Comparison of ENCODE assay signal across 40 cellular contexts in the genomic region with DNA sequence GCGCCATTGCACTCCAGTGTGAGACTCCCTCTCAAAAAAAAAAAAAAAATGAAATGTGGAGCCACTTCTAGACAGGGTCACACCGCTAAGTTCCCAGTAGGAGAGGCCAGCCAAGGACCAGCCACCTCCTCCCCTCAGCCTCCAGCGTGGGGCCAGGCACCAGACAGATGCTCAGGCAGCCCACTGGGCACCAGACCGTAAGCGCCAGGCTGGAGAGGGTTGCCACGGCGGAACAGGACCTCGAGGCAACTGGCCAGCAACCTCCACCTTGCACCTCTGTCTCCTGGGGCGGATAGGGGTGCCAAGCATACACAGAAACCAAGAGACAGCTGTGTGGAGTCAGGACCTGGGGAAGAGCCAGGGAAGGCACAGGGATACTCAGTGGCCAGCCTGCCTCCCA.
"Had no signal": no experiment of that assay in that cellular context is flagged by ENCODE, and none has a peak within 500 bp of the region (broad histone marks: within the 10 kb centered on the region; RNA-seq: fewer than 3 reads in every experiment).

No MANE protein-coding gene starts in this region.

- H3K4me3 ChIP-seq: adrenal gland, ascending aorta, body of pancreas, breast epithelium, cardiac muscle cell had no signal

- H3K27me3 ChIP-seq: adrenal gland, ascending aorta, body of pancreas, brain microvascular endothelial cell, breast epithelium, cardiac muscle cell had no signal

- H3K9me3 ChIP-seq: adrenal gland, ascending aorta, body of pancreas, breast epithelium had no signal

- H3K27me3 Mint-ChIP-seq: activated naive CD4-positive, alpha-beta T cell treated with anti-CD3 and anti-CD28 coated beads, Interleukin-2, amount 50 U/mL, for 24 hours; activated naive CD8-positive, alpha-beta T cell; activated naive CD8-positive, alpha-beta T cell treated with anti-CD3 and anti-CD28 coated beads for 36 hours; activated naive CD8-positive, alpha-beta T cell treated with anti-CD3 and anti-CD28 coated beads, Interleukin-2, amount 10 ng/mL, durations not matched to agents 7 days and 5 days; activated naive CD8-positive, alpha-beta T cell treated with anti-CD3 and anti-CD28 coated beads, Interleukin-2, amount 50 U/mL, for 24 hours; activated T-cell treated with anti-CD3 and anti-CD28 coated beads, Interleukin-2, amount 50 U/mL, for 24 hours; activated T-helper 17 cell treated with anti-CD3 and anti-CD28 coated beads, Interleukin-2, amount 50 U/mL, for 72 hours; central memory CD8-positive, alpha-beta T cell had no signal

- DNase-seq: activated effector memory CD4-positive, alpha-beta T cell treated with anti-CD3 and anti-CD28 coated beads, Interleukin-2, amount 50 U/mL, for 16 hours; activated effector memory CD4-positive, alpha-beta T cell treated with Interleukin-2 at 50 U/mL for 16 hours; activated gamma-delta T cell; activated gamma-delta T cell treated with Interleukin-2 at 50 U/mL for 16 hours; activated naive CD4-positive, alpha-beta T cell; activated naive CD4-positive, alpha-beta T cell treated with anti-CD3 and anti-CD28 coated beads for 36 hours; activated naive CD4-positive, alpha-beta T cell treated with anti-CD3 and anti-CD28 coated beads, Interleukin-2, amount 10 ng/mL, durations not matched to agents 7 days and 5 days; activated naive CD4-positive, alpha-beta T cell treated with anti-CD3 and anti-CD28 coated beads, Interleukin-2, amount 50 U/mL, for 16 hours; activated naive CD4-positive, alpha-beta T cell treated with Interleukin-2 at 50 U/mL for 16 hours; activated naive CD8-positive, alpha-beta T cell treated with anti-CD3 and anti-CD28 coated beads for 36 hours; activated naive CD8-positive, alpha-beta T cell treated with anti-CD3 and anti-CD28 coated beads, Interleukin-2, amount 10 ng/mL, durations not matched to agents 7 days and 5 days; activated naive CD8-positive, alpha-beta T cell treated with anti-CD3 and anti-CD28 coated beads, Interleukin-2, amount 50 U/mL, for 24 hours; activated T-cell treated with anti-CD3 and anti-CD28 coated beads, Interleukin-2, amount 50 U/mL, for 1 hour; activated T-cell treated with anti-CD3 and anti-CD28 coated beads, Interleukin-2, amount 50 U/mL, for 24 hours; activated T-cell treated with anti-CD3 and anti-CD28 coated beads, Interleukin-2, amount 50 U/mL, for 4 hours; activated T-cell treated with anti-CD3 and anti-CD28 coated beads, Interleukin-2, amount 50 U/mL, for 48 hours; activated T-cell treated with anti-CD3 and anti-CD28 coated beads, Interleukin-2, amount 50 U/mL, for 72 hours; adrenal gland; amniotic stem cell; amygdala; anterior cingulate cortex; aorta; body of pancreas; brain microvascular endothelial cell; caudate nucleus; central memory CD4-positive, alpha-beta T cell; cerebellar nuclear complex had no signal

- H3K4me3 Mint-ChIP-seq: activated naive CD4-positive, alpha-beta T cell treated with anti-CD3 and anti-CD28 coated beads for 36 hours; activated naive CD4-positive, alpha-beta T cell treated with anti-CD3 and anti-CD28 coated beads, Interleukin-2, amount 10 ng/mL, durations not matched to agents 7 days and 5 days; activated naive CD4-positive, alpha-beta T cell treated with anti-CD3 and anti-CD28 coated beads, Interleukin-2, amount 50 U/mL, for 24 hours; activated naive CD8-positive, alpha-beta T cell; activated naive CD8-positive, alpha-beta T cell treated with anti-CD3 and anti-CD28 coated beads for 36 hours; activated naive CD8-positive, alpha-beta T cell treated with anti-CD3 and anti-CD28 coated beads, Interleukin-2, amount 10 ng/mL, durations not matched to agents 7 days and 5 days; activated naive CD8-positive, alpha-beta T cell treated with anti-CD3 and anti-CD28 coated beads, Interleukin-2, amount 50 U/mL, for 24 hours; activated T-cell treated with anti-CD3 and anti-CD28 coated beads, Interleukin-2, amount 50 U/mL, for 24 hours; activated T-cell treated with anti-CD3 and anti-CD28 coated beads, Interleukin-2, amount 50 U/mL, for 4 hours; activated T-cell treated with anti-CD3 and anti-CD28 coated beads, Interleukin-2, amount 50 U/mL, for 72 hours; activated T-helper 1 cell treated with anti-CD3 and anti-CD28 coated beads, Interleukin-12 subunit alpha, Interleukin-12 subunit beta, Interleukin-2, Interleukin-4 antibody, amounts not matched to agents 30 ng/mL and 10 ng/mL and 1 ng/mL, durations not matched to agents 14 hours and 24 hours and 36 hours; activated T-helper 17 cell treated with anti-CD3 and anti-CD28 coated beads, Interleukin-2, amount 50 U/mL, for 72 hours; central memory CD8-positive, alpha-beta T cell had no signal

- FAIRE-seq: astrocyte, bronchial epithelial cell had no signal

- H3K36me3 Mint-ChIP-seq: activated naive CD4-positive, alpha-beta T cell treated with anti-CD3 and anti-CD28 coated beads, Interleukin-2, amount 10 ng/mL, durations not matched to agents 7 days and 5 days; activated naive CD4-positive, alpha-beta T cell treated with anti-CD3 and anti-CD28 coated beads, Interleukin-2, amount 50 U/mL, for 24 hours; activated naive CD4-positive, alpha-beta T cell treated with anti-CD3 and anti-CD28 coated beads, Interleukin-2, amount 50 U/mL, for 72 hours; activated naive CD8-positive, alpha-beta T cell; activated naive CD8-positive, alpha-beta T cell treated with anti-CD3 and anti-CD28 coated beads for 36 hours; activated naive CD8-positive, alpha-beta T cell treated with anti-CD3 and anti-CD28 coated beads, Interleukin-2, amount 10 ng/mL, durations not matched to agents 7 days and 5 days; brain had no signal

- H3K27ac ChIP-seq: adrenal gland, ascending aorta, body of pancreas, brain microvascular endothelial cell, breast epithelium, cardiac muscle cell had no signal

- ATAC-seq: activated naive CD4-positive, alpha-beta T cell treated with anti-CD3 and anti-CD28 coated beads, Interleukin-2, amount 50 U/mL, for 72 hours; activated naive CD8-positive, alpha-beta T cell treated with anti-CD3 and anti-CD28 coated beads, Interleukin-2, amount 50 U/mL, for 24 hours; activated T-cell treated with anti-CD3 and anti-CD28 coated beads, Interleukin-2, amount 50 U/mL, for 4 hours; activated T-cell treated with anti-CD3 and anti-CD28 coated beads, Interleukin-2, amount 50 U/mL, for 72 hours; activated T-helper 17 cell treated with anti-CD3 and anti-CD28 coated beads, Interleukin-2, amount 50 U/mL, for 72 hours; body of pancreas had no signal

- H3K27ac Mint-ChIP-seq: activated naive CD4-positive, alpha-beta T cell treated with anti-CD3 and anti-CD28 coated beads for 36 hours; activated naive CD4-positive, alpha-beta T cell treated with anti-CD3 and anti-CD28 coated beads, Interleukin-2, amount 10 ng/mL, durations not matched to agents 7 days and 5 days; activated naive CD4-positive, alpha-beta T cell treated with anti-CD3 and anti-CD28 coated beads, Interleukin-2, amount 50 U/mL, for 24 hours; activated naive CD4-positive, alpha-beta T cell treated with anti-CD3 and anti-CD28 coated beads, Interleukin-2, amount 50 U/mL, for 72 hours; activated naive CD8-positive, alpha-beta T cell; activated naive CD8-positive, alpha-beta T cell treated with anti-CD3 and anti-CD28 coated beads for 36 hours; activated naive CD8-positive, alpha-beta T cell treated with anti-CD3 and anti-CD28 coated beads, Interleukin-2, amount 10 ng/mL, durations not matched to agents 7 days and 5 days; activated naive CD8-positive, alpha-beta T cell treated with anti-CD3 and anti-CD28 coated beads, Interleukin-2, amount 50 U/mL, for 24 hours; activated T-cell treated with anti-CD3 and anti-CD28 coated beads, Interleukin-2, amount 50 U/mL, for 24 hours; activated T-cell treated with anti-CD3 and anti-CD28 coated beads, Interleukin-2, amount 50 U/mL, for 72 hours; activated T-helper 1 cell treated with anti-CD3 and anti-CD28 coated beads, Interleukin-12 subunit alpha, Interleukin-12 subunit beta, Interleukin-2, Interleukin-4 antibody, amounts not matched to agents 30 ng/mL and 10 ng/mL and 1 ng/mL, durations not matched to agents 14 hours and 24 hours and 36 hours; activated T-helper 17 cell treated with anti-CD3 and anti-CD28 coated beads, Interleukin-2, amount 50 U/mL, for 72 hours; activated T-helper 2 cell treated with anti-CD3 and anti-CD28 coated beads, Interferon-gamma antibody, Interleukin-2, Interleukin-4, amounts not matched to agents 10 μg/mL and 5 μg/mL and 100 μg/mL, durations not matched to agents 14 hours and 24 hours and 36 hours; brain had no signal

- H3K9me3 Mint-ChIP-seq: activated naive CD4-positive, alpha-beta T cell treated with anti-CD3 and anti-CD28 coated beads for 36 hours; activated naive CD4-positive, alpha-beta T cell treated with anti-CD3 and anti-CD28 coated beads, Interleukin-2, amount 10 ng/mL, durations not matched to agents 7 days and 5 days; activated naive CD4-positive, alpha-beta T cell treated with anti-CD3 and anti-CD28 coated beads, Interleukin-2, amount 50 U/mL, for 24 hours; activated naive CD4-positive, alpha-beta T cell treated with anti-CD3 and anti-CD28 coated beads, Interleukin-2, amount 50 U/mL, for 72 hours; activated naive CD8-positive, alpha-beta T cell treated with anti-CD3 and anti-CD28 coated beads for 36 hours; activated naive CD8-positive, alpha-beta T cell treated with anti-CD3 and anti-CD28 coated beads, Interleukin-2, amount 10 ng/mL, durations not matched to agents 7 days and 5 days; activated naive CD8-positive, alpha-beta T cell treated with anti-CD3 and anti-CD28 coated beads, Interleukin-2, amount 50 U/mL, for 24 hours; activated T-cell treated with anti-CD3 and anti-CD28 coated beads, Interleukin-2, amount 50 U/mL, for 24 hours; activated T-cell treated with anti-CD3 and anti-CD28 coated beads, Interleukin-2, amount 50 U/mL, for 4 hours; activated T-cell treated with anti-CD3 and anti-CD28 coated beads, Interleukin-2, amount 50 U/mL, for 72 hours; activated T-helper 1 cell treated with anti-CD3 and anti-CD28 coated beads, Interleukin-12 subunit alpha, Interleukin-12 subunit beta, Interleukin-2, Interleukin-4 antibody, amounts not matched to agents 30 ng/mL and 10 ng/mL and 1 ng/mL, durations not matched to agents 14 hours and 24 hours and 36 hours; activated T-helper 17 cell treated with anti-CD3 and anti-CD28 coated beads, Interleukin-2, amount 50 U/mL, for 72 hours; activated T-helper 2 cell treated with anti-CD3 and anti-CD28 coated beads, Interferon-gamma antibody, Interleukin-2, Interleukin-4, amounts not matched to agents 10 μg/mL and 5 μg/mL and 100 μg/mL, durations not matched to agents 14 hours and 24 hours and 36 hours; brain; central memory CD8-positive, alpha-beta T cell had no signal

- H3K36me3 ChIP-seq: adrenal gland, ascending aorta, brain microvascular endothelial cell, breast epithelium, cardiac muscle cell had no signal
